ENCODE assay signal across 19 cellular contexts in genomic region chrY:8470249-8470648, GRCh38.
"Had no signal": no experiment of that assay in that cellular context is flagged by ENCODE, and none has a peak within 500 bp of the region (broad histone marks: within the 10 kb centered on the region; RNA-seq: fewer than 3 reads in every experiment).

No MANE protein-coding gene starts in this region.

- ATAC-seq: K562 had no signal

- H3K36me3 Mint-ChIP-seq: IgD-negative memory B cell had no signal

- H3K27ac Mint-ChIP-seq: IgD-negative memory B cell had no signal

- DNase-seq: Kasumi-1, MM.1S, NCI-H1092 treated with DMSO at 0.1 percent for 48 hours, NCI-H1436, NCI-H187, NCI-H2029, NCI-H2081 treated with DMSO at 0.1 percent for 48 hours, NCI-H2171, NCI-H226, NCI-H446, NCI-H510A, NCI-H524 treated with DMSO at 0.1 percent for 48 hours, NCI-H69, NCI-H774, Right ventricle myocardium superior, RPMI8226, SIG-M5 had no signal

- H3K27me3 Mint-ChIP-seq: IgD-negative memory B cell had no signal

- H3K9me3 Mint-ChIP-seq: IgD-negative memory B cell had no signal

- H3K4me1 Mint-ChIP-seq: IgD-negative memory B cell had no signal

- H3K4me3 Mint-ChIP-seq: IgD-negative memory B cell had no signal
